In genomic region chr9:80596576-80596975, GRCh38 we compare ENCODE assay signal across 6 cellular contexts.
"Had no signal": no experiment of that assay in that cellular context is flagged by ENCODE, and none has a peak within 500 bp of the region (broad histone marks: within the 10 kb centered on the region; RNA-seq: fewer than 3 reads in every experiment).

No MANE protein-coding gene starts in this region.

- FAIRE-seq: HTR-8/SVneo had no signal

- DNase-seq: GOT3, H9, HCEC 1CT, IMR-90, KBM-7 had no signal
